Comparison of ENCODE assay signal across 2 cellular contexts in genomic region chr13:98274921-98275487, GRCh38.
TF ChIP-seq lines count a peak whose summit lies in the region.

No MANE protein-coding gene starts in this region.

TF ChIP-seq in IMR-90, 13 proteins besides CTCF, POLR2A, EP300 and RAD21:
- TF ChIP-seq RCOR1 (IDR thresholded peaks at IDR 0.05; ENCODE audit: insufficient replicate concordance, low read length) (no peak), CEBPB (IDR thresholded peaks at IDR 0.05; ENCODE audit: low read depth, low read length) (peak; percentile 65)
TF ChIP-seq in IMR-90: peak in this region for 1.

TF ChIP-seq in HepG2, 621 proteins besides CTCF, POLR2A, EP300 and RAD21:
- TF ChIP-seq ZNF839 (CRISPR knock-in tag; IDR thresholded peaks at IDR 0.05; ENCODE audit: borderline replicate concordance) (no peak), NCOA5 (CRISPR knock-in tag; IDR thresholded peaks at IDR 0.05) (no peak), TEAD2 (CRISPR knock-in tag; IDR thresholded peaks at IDR 0.05) (no peak), THAP9 (CRISPR knock-in tag; IDR thresholded peaks at IDR 0.05; ENCODE audit: borderline replicate concordance) (no peak), FOXK2 (IDR thresholded peaks at IDR 0.05) (no peak)
TF ChIP-seq in HepG2: peak in this region for 0.
